Comparison of ENCODE assay signal across 16 cellular contexts in the genomic region with DNA sequence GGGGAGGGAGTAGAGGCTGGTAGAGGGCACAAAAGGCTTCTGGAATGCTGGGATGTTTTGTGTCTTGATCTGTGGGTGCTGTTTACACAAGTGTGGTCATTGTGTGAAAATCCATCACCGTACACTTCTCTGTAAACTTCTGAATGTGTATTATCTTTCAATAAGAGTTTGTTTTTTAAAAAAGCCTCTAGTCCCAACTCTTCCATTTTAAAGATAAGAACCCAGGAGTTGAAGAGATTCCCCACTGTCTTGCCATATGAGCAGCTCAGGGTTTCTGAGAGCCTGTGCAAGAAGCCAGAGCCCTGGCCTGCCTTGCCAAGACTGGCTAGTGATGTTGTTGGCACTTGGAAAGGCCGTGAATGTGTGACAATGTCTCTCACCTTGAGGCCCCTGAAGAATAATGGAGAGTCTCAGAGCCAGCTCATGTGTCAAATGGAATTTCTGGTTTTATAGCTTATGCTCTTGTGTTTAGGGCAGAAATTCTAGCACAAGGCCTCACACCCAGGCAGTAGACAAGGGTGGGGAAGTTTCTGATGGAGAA. TPM values are rescaled to one million over a fixed set of nuclear protein-coding genes. Genes with fewer than 3 reads are reported as not detected.
DNase-seq lines count a peak whose midpoint lies in the region; ATAC-seq and TF ChIP-seq lines count a peak whose summit lies in the region.
"Had no signal": no experiment of that assay in that cellular context is flagged by ENCODE, and none has a peak within 500 bp of the region (broad histone marks: within the 10 kb centered on the region; RNA-seq: fewer than 3 reads in every experiment).

No MANE protein-coding gene starts in this region.

- no peak for TF ChIP-seq CTCF in WTC11 (IDR thresholded peaks at IDR 0.05)
- TF ChIP-seq CTCF in fibroblast of lung (conservative IDR thresholded peaks at IDR 0.05 in 1 of 2, IDR thresholded peaks at IDR 0.05 in 1 of 2; ENCODE audit: low read depth in 1 of 2, low read length in 2 of 2), result no peak
- TF ChIP-seq CTCF in spleen (IDR thresholded peaks at IDR 0.05 in 8 of 11, conservative IDR thresholded peaks at IDR 0.05 in 3 of 11), result no peak
- no peak for TF ChIP-seq CTCF in glutamatergic neuron (IDR thresholded peaks at IDR 0.05; ENCODE audit: partially characterized antibody, unreplicated experiment)

- H3K4me1 ChIP-seq in fibroblast of lung (ENCODE audit: control insufficient read depth, extremely low read depth, insufficient read depth, low read length) (peaks cover 14% of the 10 kb centered on the region), spleen (peaks cover 2 to 84% (median 27%) of the 10 kb centered on the region in 6 donors)

- DNase-seq in activated T-cell treated with anti-CD3 and anti-CD28 coated beads, Interleukin-2, amount 50 U/mL, for 72 hours, result no peak
- no peak for DNase-seq in activated T-cell treated with anti-CD3 and anti-CD28 coated beads, Interleukin-2, amount 50 U/mL, for 1 hour
- no peak for DNase-seq in WTC11 (ENCODE audit: low spot score)
- no peak for DNase-seq in fibroblast of lung (ENCODE audit: low read depth in 2 of 2)
- DNase-seq in spleen, result no peak
- DNase-seq in midbrain (lab: John Stamatoyannopoulos, UW), result no peak
- no peak for DNase-seq in glutamatergic neuron
- DNase-seq in NCI-H524 (lab: John Stamatoyannopoulos, UW), result no peak
- DNase-seq: activated CD4-positive, CD25-positive, alpha-beta regulatory T cell; activated T-cell treated with anti-CD3 and anti-CD28 coated beads for 4 hours; adrenal gland; heart right ventricle; NCI-H187; NCI-H510A had no signal

- peak overlapping the region; percentile 4 for H3K27ac Mint-ChIP-seq in activated T-cell treated with anti-CD3 and anti-CD28 coated beads, Interleukin-2, amount 50 U/mL, for 72 hours
- H3K27ac Mint-ChIP-seq in WTC11, result peak overlapping the region; percentile 45; the same call in 1 of the 2 replicates
- no peak overlapping the region for H3K27ac Mint-ChIP-seq in glutamatergic neuron (ENCODE audit: unreplicated experiment)

- H3K27me3 ChIP-seq in fibroblast of lung (ENCODE audit: control insufficient read depth, insufficient read depth, low read length) (no peaks in the 10 kb centered on the region), spleen (replicated peaks in 1 of 7) (no peaks in the 10 kb centered on the region)
- H3K27me3 ChIP-seq: adrenal gland, heart right ventricle, tibial nerve had no signal

- H3K9me3 Mint-ChIP-seq in activated T-cell treated with anti-CD3 and anti-CD28 coated beads, Interleukin-2, amount 50 U/mL, for 72 hours, result no peaks in the 10 kb centered on the region
- H3K9me3 Mint-ChIP-seq in WTC11 (no peaks in the 10 kb centered on the region), glutamatergic neuron (ENCODE audit: unreplicated experiment) (peaks cover 10% of the 10 kb centered on the region)

- 80 to 96% (median 90%) methylated on average over 2 of the region's 2 CpGs for WGBS in spleen, 5 donors

- POLR2A ChIA-PET in WTC11 (lab: Charles Lee), result no interaction called here

- no peaks in the 10 kb centered on the region for H3K27me3 Mint-ChIP-seq in activated T-cell treated with anti-CD3 and anti-CD28 coated beads, Interleukin-2, amount 50 U/mL, for 72 hours (ENCODE audit: low read depth)
- H3K27me3 Mint-ChIP-seq in WTC11 (ENCODE audit: low read depth), result no peaks in the 10 kb centered on the region
- peaks cover 4% of the 10 kb centered on the region for H3K27me3 Mint-ChIP-seq in glutamatergic neuron (ENCODE audit: unreplicated experiment)

- no peak overlapping the region for H3K4me3 Mint-ChIP-seq in activated T-cell treated with anti-CD3 and anti-CD28 coated beads, Interleukin-2, amount 50 U/mL, for 72 hours
- H3K4me3 Mint-ChIP-seq in WTC11 (no peak overlapping the region), glutamatergic neuron (ENCODE audit: unreplicated experiment) (no peak overlapping the region)

- peaks cover 4 to 6% of the 10 kb centered on the region in 2 donors for H3K36me3 Mint-ChIP-seq in activated T-cell treated with anti-CD3 and anti-CD28 coated beads, Interleukin-2, amount 50 U/mL, for 72 hours (ENCODE audit: insufficient read depth in 2 of 2)
- H3K36me3 Mint-ChIP-seq in WTC11 (peaks cover 3% of the 10 kb centered on the region; the same call in 1 of the 2 replicates), glutamatergic neuron (ENCODE audit: unreplicated experiment) (no peaks in the 10 kb centered on the region)

- H3K4me3 ChIP-seq in fibroblast of lung (replicated peaks in 1 of 4; ENCODE audit: control extremely low read depth in 1 of 4, insufficient read depth in 1 of 4, low read depth in 3 of 4, low read length in 4 of 4) (no peak overlapping the region), spleen (no peak overlapping the region)
- H3K4me3 ChIP-seq: adrenal gland, heart right ventricle, tibial nerve had no signal

- peaks cover 5% of the 10 kb centered on the region for H3K79me2 ChIP-seq in fibroblast of lung (ENCODE audit: control insufficient read depth, insufficient read depth, low read length)

- no peaks in the 10 kb centered on the region for H3K9me3 ChIP-seq in fibroblast of lung (ENCODE audit: control insufficient read depth, insufficient read depth, low read depth, low read length)
- no peaks in the 10 kb centered on the region for H3K9me3 ChIP-seq in spleen
- H3K9me3 ChIP-seq: adrenal gland, heart right ventricle, tibial nerve had no signal

- H4K20me1 ChIP-seq in fibroblast of lung (ENCODE audit: control insufficient read depth, extremely low read depth, insufficient read depth, low read length), result no peaks in the 10 kb centered on the region

- no peaks in the 10 kb centered on the region for H3K36me3 ChIP-seq in fibroblast of lung (ENCODE audit: control insufficient read depth, insufficient read depth, low read length)
- H3K36me3 ChIP-seq in spleen, result peaks cover 0 to 27% (median 0%) of the 10 kb centered on the region in 6 donors
- H3K36me3 ChIP-seq: adrenal gland, tibial nerve had no signal

- peaks cover 59% of the 10 kb centered on the region for H3K4me1 Mint-ChIP-seq in activated T-cell treated with anti-CD3 and anti-CD28 coated beads, Interleukin-2, amount 50 U/mL, for 72 hours (ENCODE audit: low read depth)
- peaks cover 8% of the 10 kb centered on the region for H3K4me1 Mint-ChIP-seq in WTC11
- peaks cover 18% of the 10 kb centered on the region for H3K4me1 Mint-ChIP-seq in glutamatergic neuron (ENCODE audit: low read depth, unreplicated experiment)

- TF ChIP-seq POLR2A in spleen (IDR thresholded peaks at IDR 0.05), result no peak

- H3K27ac ChIP-seq in fibroblast of lung (ENCODE audit: insufficient read depth, low read length) (peak overlapping the region; percentile 83), spleen (peak overlapping the region in 6 of 8 donors; percentile 3 to 67 (median 24))
- H3K27ac ChIP-seq: adrenal gland had no signal

- H3K9ac ChIP-seq in fibroblast of lung (ENCODE audit: insufficient read depth, low read length), result no peak overlapping the region

- intact Hi-C loops in spleen (cut with DNase I; ENCODE audit: low total_unique reads), result no loop called here

- CTCF ChIA-PET in WTC11 (lab: Charles Lee), result no interaction called here

- no peak overlapping the region for H2AFZ ChIP-seq in fibroblast of lung (ENCODE audit: low read length)

- no peak for ATAC-seq in activated T-cell treated with anti-CD3 and anti-CD28 coated beads, Interleukin-2, amount 50 U/mL, for 72 hours (replicated peaks in 1 of 2)
- no peak for ATAC-seq in WTC11
- ATAC-seq: esophagus mucosa had no signal

- no peak overlapping the region for H3K4me2 ChIP-seq in fibroblast of lung (ENCODE audit: extremely low read depth, insufficient read depth, low read length)

TF ChIP-seq in WTC11, 78 proteins besides CTCF, POLR2A, EP300 and RAD21 (continues in another document):
- TF ChIP-seq ZBTB21 (CRISPR knock-in tag; IDR thresholded peaks at IDR 0.05; ENCODE audit: borderline replicate concordance), result no peak
- TF ChIP-seq NFE2L1 (CRISPR knock-in tag; IDR thresholded peaks at IDR 0.05), result no peak
- TF ChIP-seq, protein P1, sequence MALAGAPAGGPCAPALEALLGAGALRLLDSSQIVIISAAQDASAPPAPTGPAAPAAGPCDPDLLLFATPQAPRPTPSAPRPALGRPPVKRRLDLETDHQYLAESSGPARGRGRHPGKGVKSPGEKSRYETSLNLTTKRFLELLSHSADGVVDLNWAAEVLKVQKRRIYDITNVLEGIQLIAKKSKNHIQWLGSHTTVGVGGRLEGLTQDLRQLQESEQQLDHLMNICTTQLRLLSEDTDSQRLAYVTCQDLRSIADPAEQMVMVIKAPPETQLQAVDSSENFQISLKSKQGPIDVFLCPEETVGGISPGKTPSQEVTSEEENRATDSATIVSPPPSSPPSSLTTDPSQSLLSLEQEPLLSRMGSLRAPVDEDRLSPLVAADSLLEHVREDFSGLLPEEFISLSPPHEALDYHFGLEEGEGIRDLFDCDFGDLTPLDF (CRISPR knock-in tag; IDR thresholded peaks at IDR 0.05), result no peak
- TF ChIP-seq ATF6 (CRISPR knock-in tag; IDR thresholded peaks at IDR 0.05), result no peak
- TF ChIP-seq KAT7 (CRISPR knock-in tag; IDR thresholded peaks at IDR 0.05; ENCODE audit: borderline replicate concordance), result no peak

RNA-seq across cellular contexts. Expression of gene NPAS1, which starts 57.5 kb away (rescaled TPM):
- total RNA-seq in activated T-cell treated with anti-CD3 and anti-CD28 coated beads, Interleukin-2, amount 50 U/mL, for 72 hours, result 1 to 10 TPM in 1 of 2 donors, under 1 TPM in 1; 0.55 to 1.1 TPM
- total RNA-seq in WTC11 (2021) (6.8 to 11.1 TPM (median 10.3 TPM) in 3 replicates), fibroblast of lung (0.26 and 0.33 TPM in 2 replicates), spleen (1 to 10 TPM in 6 of 7 donors, under 1 TPM in 1; 0.85 to 5.3 (median 1.6) TPM), glutamatergic neuron (ENCODE audit: unreplicated experiment) (1.7 TPM)
- polyA plus RNA-seq in fibroblast of lung (0.22 and 0.34 TPM in 2 replicates), spleen (1 to 10 TPM; 2.1 to 6.3 (median 3.9) TPM)
- 0.84 and 0.88 TPM in 2 replicates for polyA plus RNA-seq in fibroblast of lung (2012)
- polyA minus RNA-seq in fibroblast of lung (ENCODE audit: low replicate concordance), result 0.44 and 0.71 TPM in 2 replicates
